ENCODE assay signal across 28 cellular contexts in genomic region chr21:41674433-41674832, GRCh38.
"Had no signal": no experiment of that assay in that cellular context is flagged by ENCODE, and none has a peak within 500 bp of the region (broad histone marks: within the 10 kb centered on the region; RNA-seq: fewer than 3 reads in every experiment).

No MANE protein-coding gene starts in this region.

- H3K79me2 ChIP-seq: hepatocyte had no signal

- H3K36me3 Mint-ChIP-seq: activated CD4-positive, alpha-beta memory T cell treated with anti-CD3 and anti-CD28 coated beads for 36 hours; activated naive CD8-positive, alpha-beta T cell treated with anti-CD3 and anti-CD28 coated beads for 36 hours; brain; mesothelial cell of epicardium; naive thymus-derived CD4-positive, alpha-beta T cell had no signal

- H3K4me2 ChIP-seq: hepatocyte had no signal

- DNase-seq: activated CD4-positive, alpha-beta memory T cell treated with anti-CD3 and anti-CD28 coated beads for 36 hours; activated CD4-positive, alpha-beta T cell treated with anti-CD3 and anti-CD28 coated beads, Interleukin-2, amount 10 ng/mL, durations not matched to agents 24 days and 14 days; activated CD4-positive, CD25-positive, alpha-beta regulatory T cell treated with anti-CD3 and anti-CD28 coated beads, Interleukin-2, amount 50 U/mL, for 72 hours; activated CD8-positive, alpha-beta memory T cell treated with anti-CD3 and anti-CD28 coated beads, Interleukin-2, amount 50 U/mL, for 4 hours; activated effector memory CD4-positive, alpha-beta T cell treated with anti-CD3 and anti-CD28 coated beads, Interleukin-2, amount 50 U/mL, for 16 hours; activated naive CD4-positive, alpha-beta T cell treated with anti-CD3 and anti-CD28 coated beads for 36 hours; activated naive CD8-positive, alpha-beta T cell treated with anti-CD3 and anti-CD28 coated beads for 36 hours; activated T-cell treated with anti-CD3 and anti-CD28 coated beads, Interleukin-2, amount 50 U/mL, for 1 hour; adrenal gland; effector memory CD8-positive, alpha-beta T cell; erythroblast; gastrocnemius medialis; naive thymus-derived CD4-positive, alpha-beta T cell; occipital lobe; stimulated activated CD4-positive, alpha-beta T cell treated with anti-CD3 and anti-CD28 coated beads, Interleukin-2, amount 100 ng/mL, for 48 hours; stimulated activated naive CD4-positive, alpha-beta T cell treated with Interleukin-2 at 50 U/mL for 16 hours; T-helper 2 cell; trophoblast cell had no signal

- H3K27ac Mint-ChIP-seq: activated CD4-positive, alpha-beta memory T cell treated with anti-CD3 and anti-CD28 coated beads for 36 hours; activated CD4-positive, alpha-beta T cell treated with anti-CD3 and anti-CD28 coated beads, Interleukin-2, amount 10 ng/mL, durations not matched to agents 24 days and 14 days; activated naive CD4-positive, alpha-beta T cell treated with anti-CD3 and anti-CD28 coated beads for 36 hours; activated naive CD8-positive, alpha-beta T cell treated with anti-CD3 and anti-CD28 coated beads for 36 hours; activated T-helper 1 cell treated with anti-CD3 and anti-CD28 coated beads, Interleukin-12 subunit alpha, Interleukin-12 subunit beta, Interleukin-2, Interleukin-4 antibody, amounts not matched to agents 30 ng/mL and 10 ng/mL and 1 ng/mL, durations not matched to agents 14 hours and 24 hours and 36 hours; brain; effector memory CD8-positive, alpha-beta T cell; mesothelial cell of epicardium; naive thymus-derived CD4-positive, alpha-beta T cell had no signal

- H3K27me3 ChIP-seq: adrenal gland, cardiac muscle cell, gastrocnemius medialis, hepatocyte, right atrium auricular region, vagina had no signal

- H3K36me3 ChIP-seq: adrenal gland, cardiac muscle cell, gastrocnemius medialis, right atrium auricular region, spleen, thoracic aorta, vagina had no signal

- H3K9me3 ChIP-seq: adrenal gland, gastrocnemius medialis, right atrium auricular region, spleen, thoracic aorta, vagina had no signal

- H3K9me3 Mint-ChIP-seq: activated CD4-positive, alpha-beta memory T cell treated with anti-CD3 and anti-CD28 coated beads for 36 hours; activated CD4-positive, alpha-beta T cell treated with anti-CD3 and anti-CD28 coated beads, Interleukin-2, amount 10 ng/mL, durations not matched to agents 24 days and 14 days; activated naive CD4-positive, alpha-beta T cell treated with anti-CD3 and anti-CD28 coated beads for 36 hours; activated naive CD8-positive, alpha-beta T cell treated with anti-CD3 and anti-CD28 coated beads for 36 hours; activated T-helper 1 cell treated with anti-CD3 and anti-CD28 coated beads, Interleukin-12 subunit alpha, Interleukin-12 subunit beta, Interleukin-2, Interleukin-4 antibody, amounts not matched to agents 30 ng/mL and 10 ng/mL and 1 ng/mL, durations not matched to agents 14 hours and 24 hours and 36 hours; effector memory CD8-positive, alpha-beta T cell; naive thymus-derived CD4-positive, alpha-beta T cell; neural crest cell had no signal

- H3K4me3 ChIP-seq: adrenal gland, cardiac muscle cell, gastrocnemius medialis, hepatocyte, right atrium auricular region, spleen, vagina had no signal

- H3K4me1 ChIP-seq: gastrocnemius medialis had no signal

- H3K27ac ChIP-seq: adrenal gland, cardiac muscle cell, gastrocnemius medialis, hepatocyte, right atrium auricular region, spleen, vagina had no signal

- H3K4me3 Mint-ChIP-seq: activated CD4-positive, alpha-beta memory T cell treated with anti-CD3 and anti-CD28 coated beads for 36 hours; activated CD4-positive, alpha-beta T cell treated with anti-CD3 and anti-CD28 coated beads, Interleukin-2, amount 10 ng/mL, durations not matched to agents 24 days and 14 days; activated naive CD4-positive, alpha-beta T cell treated with anti-CD3 and anti-CD28 coated beads for 36 hours; activated naive CD8-positive, alpha-beta T cell treated with anti-CD3 and anti-CD28 coated beads for 36 hours; activated T-helper 1 cell treated with anti-CD3 and anti-CD28 coated beads, Interleukin-12 subunit alpha, Interleukin-12 subunit beta, Interleukin-2, Interleukin-4 antibody, amounts not matched to agents 30 ng/mL and 10 ng/mL and 1 ng/mL, durations not matched to agents 14 hours and 24 hours and 36 hours; brain; effector memory CD8-positive, alpha-beta T cell; mesothelial cell of epicardium; naive thymus-derived CD4-positive, alpha-beta T cell; neural crest cell had no signal

- H2AFZ ChIP-seq: hepatocyte had no signal

- ATAC-seq: effector memory CD8-positive, alpha-beta T cell; gastrocnemius medialis; naive thymus-derived CD4-positive, alpha-beta T cell had no signal
